In the genomic region with DNA sequence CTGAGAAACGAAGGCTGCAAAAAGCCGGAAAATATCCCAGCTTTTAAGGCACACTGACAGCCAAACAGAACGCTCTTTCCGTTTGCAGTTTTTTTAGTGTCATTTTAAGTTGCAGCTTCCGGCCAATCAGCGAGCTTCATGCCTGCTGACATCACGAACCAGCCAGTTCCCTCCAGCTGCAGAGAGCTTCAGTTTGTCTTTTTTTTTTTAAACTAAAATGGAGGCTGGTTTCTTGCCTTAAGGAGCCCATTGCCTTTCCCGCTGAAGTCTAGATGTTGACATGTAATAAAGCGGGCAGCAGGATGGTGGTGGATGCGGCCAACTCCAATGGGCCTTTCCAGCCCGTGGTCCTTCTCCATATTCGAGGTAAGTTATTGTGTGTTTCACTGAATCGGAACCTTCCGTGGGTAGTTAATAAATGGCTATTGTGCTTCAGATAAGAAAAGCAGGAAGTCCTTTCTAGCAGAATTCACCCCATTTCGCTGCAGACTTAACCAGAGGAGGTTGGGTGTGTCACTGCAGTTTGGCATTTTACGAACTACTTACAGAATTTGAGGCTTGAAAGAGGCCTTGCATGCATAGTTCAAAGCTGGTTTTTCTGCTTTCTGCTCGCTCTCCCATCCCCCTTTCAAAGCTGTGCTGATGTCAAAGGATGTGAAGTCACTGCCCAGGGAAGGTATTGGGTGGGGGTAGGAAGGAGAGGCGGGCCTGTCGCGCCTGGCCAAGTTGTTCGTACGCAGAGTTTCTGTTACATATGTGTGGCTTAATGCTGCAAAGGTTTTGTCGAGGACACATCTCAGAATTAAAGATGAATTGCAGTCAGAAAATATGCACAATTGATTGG, we compare ENCODE assay signal across 8 cellular contexts.
A peak's percentile ranks its signal among the peaks of the same experiment; 100 is the strongest.
DNase-seq lines count a peak whose midpoint lies in the region; ATAC-seq, FAIRE-seq and TF ChIP-seq lines count a peak whose summit lies in the region.

No MANE protein-coding gene starts in this region.

- TF ChIP-seq POLR2A in GM19099 (IDR thresholded peaks at IDR 0.05; ENCODE audit: extremely low read depth, insufficient read length, low read depth), result peak; percentile 62

- DNase-seq in Ammon's horn (ENCODE audit: low spot score), result peak; percentile 96
- DNase-seq in NCI-H345 treated with DMSO at 0.1 percent for 48 hours (lab: John Stamatoyannopoulos, UW; ENCODE audit: unreplicated experiment), result peak; percentile 93
- DNase-seq in activated CD4-positive, CD25-positive, alpha-beta regulatory T cell treated with anti-CD3 and anti-CD28 coated beads, Interleukin-2, amount 50 U/mL, for 16 hours (ENCODE audit: low read depth, low spot score), result peak; percentile 78
- DNase-seq in cerebellar cortex (ENCODE audit: low spot score), result peak; percentile 95
- DNase-seq in stimulated activated CD4-positive, alpha-beta T cell treated with anti-CD3 and anti-CD28 coated beads, Interleukin-12 subunit alpha, Interleukin-12 subunit beta, amount 100 ng/mL, for 24 hours (ENCODE audit: low read depth in 2 of 2), result peak; percentile 62 to 67

- ATAC-seq in HG03354 (IDR thresholded peaks at IDR 0.05; ENCODE audit: poor library complexity, severe bottlenecking, unreplicated experiment), result peak; percentile 87

- peak; percentile 97 for FAIRE-seq in islet of Langerhans (lab: Jason Lieb, UNC)

Comparison
In these comparisons a context has a peak if more than half of its experiments do, and no peak if none do; other contexts are left out.
1. Peak in every context shown above with its lines: DNase-seq and ATAC-seq.